8 cellular contexts compared by ENCODE assay signal in the genomic region with DNA sequence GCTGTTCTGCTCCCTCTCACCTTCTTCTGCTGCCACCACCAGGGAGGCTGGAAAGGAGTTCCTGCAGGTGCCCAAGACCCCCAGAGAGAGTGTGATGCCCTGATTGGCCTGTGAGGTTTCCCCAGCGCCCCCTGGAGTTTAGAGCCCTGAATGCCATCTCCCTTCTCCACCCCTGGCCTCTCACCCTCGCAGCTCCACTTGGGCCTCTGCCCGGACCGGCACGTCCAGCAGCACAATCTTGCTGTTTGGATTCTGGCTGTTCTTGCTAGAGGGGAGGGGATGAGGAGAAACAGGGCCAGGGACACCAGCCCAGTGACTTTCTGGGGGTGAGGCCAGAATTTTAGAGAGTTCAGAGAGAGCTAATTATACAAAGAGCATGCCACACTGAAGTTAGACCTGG. TPM values are rescaled to one million over a fixed set of nuclear protein-coding genes. Genes with fewer than 3 reads are reported as not detected.
DNase-seq lines count a peak whose midpoint lies in the region; ATAC-seq, FAIRE-seq and TF ChIP-seq lines count a peak whose summit lies in the region.

No MANE protein-coding gene starts in this region.

- POLR2A ChIA-PET in BJ (lab: Charles Lee): no interaction called here
- POLR2A ChIA-PET in HEK293 (lab: Yijun Ruan, JAX): interaction anchor here (0.7 to 1.1 kb wide), 2 partner anchors 109 to 190 kb away, joined by 3 to 8 read pairs; a partner anchor contains a TSS
- POLR2A ChIA-PET in HepG2 (lab: Yijun Ruan, JAX): interaction anchor here (0.8 to 2.8 kb wide), 5 partner anchors 9 to 128 kb away, joined by 3 to 12 read pairs (median 5); a partner anchor contains a TSS

- intact Hi-C loops in HepG2 (cut with micrococcal nuclease; ENCODE audit: unreplicated experiment): no loop called here

- TF ChIP-seq CTCF in BJ (IDR thresholded peaks at IDR 0.05; ENCODE audit: insufficient read depth, low read depth, low read length) (peak; percentile 50), HEK293 (tag by site-specific recombination; IDR thresholded peaks at IDR 0.05) (peak; percentile 15; the same call in 1 of the 2 replicates), HepG2 (CRISPR knock-in tag; IDR thresholded peaks at IDR 0.05) (peak; percentile 82)

- peak; percentile 63 for FAIRE-seq in HepG2 (lab: Jason Lieb, UNC)

- CTCF ChIA-PET in BJ (lab: Yijun Ruan, JAX) (interaction anchor here (0.8 to 3.5 kb wide), 9 partner anchors 10 to 218 kb away, joined by 3 to 19 read pairs (median 5); a partner anchor contains a TSS), HEK293 (lab: Yijun Ruan, JAX) (interaction anchor here (0.6 to 2.3 kb wide), 12 partner anchors 9 to 218 kb away, joined by 3 to 19 read pairs (median 4); a partner anchor contains a TSS), HepG2 (lab: Yijun Ruan, JAX; ENCODE audit: low intra/inter-chr PET ratio, low total read pairs) (interaction anchor here (1.3 kb wide), 1 partner anchor 10 kb away, joined by 3 read pairs; no protein-coding TSS in a partner anchor)

- no peaks in the 10 kb centered on the region for H3K4me1 ChIP-seq in HEK293 (ENCODE audit: control insufficient read depth, insufficient read depth, low read length)
- H3K4me1 ChIP-seq in HepG2 (ENCODE audit: insufficient read depth, low read length): peaks cover 51% of the 10 kb centered on the region
- no peaks in the 10 kb centered on the region for H3K4me1 ChIP-seq in effector memory CD4-positive, alpha-beta T cell (ENCODE audit: control insufficient read depth, insufficient read depth, low read length, poor library complexity, severe bottlenecking)

- no peaks in the 10 kb centered on the region for H3K79me2 ChIP-seq in HepG2 (ENCODE audit: insufficient read depth, low read length)

- H3K27me3 ChIP-seq in BJ (ENCODE audit: control insufficient read depth, insufficient read depth, low read length) (no peaks in the 10 kb centered on the region), HepG2 (ENCODE audit: control insufficient read depth in 1 of 2, insufficient read depth in 2 of 2, low read length in 2 of 2) (peaks cover 8 to 28% of the 10 kb centered on the region in 2 experiments)
- no peaks in the 10 kb centered on the region for H3K27me3 ChIP-seq in effector memory CD4-positive, alpha-beta T cell (replicated peaks; ENCODE audit: control insufficient read depth, insufficient read depth, low read length, poor library complexity, severe bottlenecking)

- no peaks in the 10 kb centered on the region; the same call in 1 of the 2 replicates for H4K20me1 ChIP-seq in HepG2 (ENCODE audit: insufficient read depth, low read length)

- no peak for TF ChIP-seq POLR2A in HepG2 (IDR thresholded peaks at IDR 0.05; ENCODE audit: insufficient read depth in 1 of 2, low read depth in 2 of 2, low read length in 2 of 2)

- 0% methylated on average over 5 of the region's 5 CpGs for WGBS in HepG2 (ENCODE audit: low lambda C conversion rate)

- peak overlapping the region; percentile 77 for H3K4me2 ChIP-seq in HepG2 (ENCODE audit: low read depth, low read length)

- DNase-seq in BJ (ENCODE audit: low read depth): no peak
- peak; percentile 31 for DNase-seq in astrocyte of the hippocampus (ENCODE audit: low read depth, low spot score)
- DNase-seq in HepG2 (ENCODE audit: low spot score): peak; percentile 57
- DNase-seq in NCI-H1105 treated with DMSO at 0.1 percent for 48 hours (lab: John Stamatoyannopoulos, UW): no peak
- no peak for DNase-seq in inferior parietal cortex (ENCODE audit: extremely low spot score)
- no peak for DNase-seq in effector memory CD4-positive, alpha-beta T cell
- no peak for DNase-seq in NCI-H774 (lab: John Stamatoyannopoulos, UW)

- H3K9me3 ChIP-seq in HEK293 (ENCODE audit: control insufficient read depth, insufficient read depth, low read depth, low read length): no peaks in the 10 kb centered on the region
- no peaks in the 10 kb centered on the region for H3K9me3 ChIP-seq in HepG2 (ENCODE audit: low read length)
- no peaks in the 10 kb centered on the region for H3K9me3 ChIP-seq in effector memory CD4-positive, alpha-beta T cell (ENCODE audit: control insufficient read depth, low read length)

- H3K36me3 ChIP-seq in BJ (ENCODE audit: control insufficient read depth, insufficient read depth, low read length): no peaks in the 10 kb centered on the region
- H3K36me3 ChIP-seq in HEK293 (ENCODE audit: control insufficient read depth in 2 of 2, insufficient read depth in 1 of 2, low read length in 2 of 2): no peaks in the 10 kb centered on the region
- H3K36me3 ChIP-seq in HepG2 (replicated peaks in 1 of 2; ENCODE audit: control insufficient read depth in 1 of 2, insufficient read depth in 2 of 2, low read length in 2 of 2): no peaks in the 10 kb centered on the region
- H3K36me3 ChIP-seq in effector memory CD4-positive, alpha-beta T cell (ENCODE audit: control insufficient read depth, insufficient read depth, low read length): no peaks in the 10 kb centered on the region

- H3K4me3 ChIP-seq in BJ (ENCODE audit: low read depth, low read length) (no peak overlapping the region), HEK293 (ENCODE audit: low read depth, low read length) (no peak overlapping the region), HepG2 (replicated peaks in 1 of 3; ENCODE audit: insufficient read depth in 1 of 3, low read depth in 2 of 3, low read length in 3 of 3) (peak overlapping the region in 1 of 3 experiments; percentile 55; a peak in 1 of 6 replicates)
- H3K4me3 ChIP-seq in effector memory CD4-positive, alpha-beta T cell (ENCODE audit: insufficient read depth, low read depth, low read length, poor library complexity, severe bottlenecking): no peak overlapping the region

- H3K9ac ChIP-seq in HepG2 (ENCODE audit: insufficient read depth, low read depth, low read length): no peak overlapping the region

- TF ChIP-seq RAD21 in HepG2 (CRISPR knock-in tag; IDR thresholded peaks at IDR 0.05): peak; percentile 19; the same call in 1 of the 2 replicates

- TF ChIP-seq EP300 in HepG2 (IDR thresholded peaks at IDR 0.05; ENCODE audit: low read depth in 2 of 2, low read length in 2 of 2) (no peak), HepG2 (CRISPR knock-in tag; IDR thresholded peaks at IDR 0.05; ENCODE audit: borderline replicate concordance) (no peak)

- no TSS peak for BruUV-seq in HepG2 (replicated peaks; lab: Mats Ljungman, UMichigan)

- H3K27ac ChIP-seq in HEK293 (ENCODE audit: extremely low read depth, low read depth, low read length): no peak overlapping the region
- H3K27ac ChIP-seq in HepG2 (ENCODE audit: extremely low read length, insufficient read depth, low read length): no peak overlapping the region
- no peak overlapping the region for H3K27ac ChIP-seq in effector memory CD4-positive, alpha-beta T cell (ENCODE audit: insufficient read depth, low read length, poor library complexity, severe bottlenecking)

- in situ Hi-C loops in HepG2 (cut with HindIII; ENCODE audit: extremely low pct_ligation_motif_present, low pct_unique_long_range_greater_than_20kb): no loop called here

- ATAC-seq in HepG2: peak; percentile 57

- no peak overlapping the region for H2AFZ ChIP-seq in HepG2 (ENCODE audit: low read length)

RNA-seq across cellular contexts. Expression of a gene that starts 12.5 kb away (rescaled TPM):
- polyA plus RNA-seq in BJ (2011; rRNA removed): 1.3 and 2.3 TPM in 2 replicates
- polyA minus RNA-seq in BJ (2011; rRNA and poly(A)+ RNA removed): 1.0 and 2.6 TPM in 2 replicates
- total RNA-seq in HepG2 (2016; rRNA removed; fragmentation: Illumina TruSeq; extraction: Trizol): 1.0 and 1.8 TPM in 2 replicates
- 0.44 and 1.2 TPM in 2 replicates for total RNA-seq in HepG2 (2016; cell fraction: cytosol; rRNA removed; fragmentation: Illumina TruSeq; extraction: Trizol; ENCODE audit: low read depth)
- total RNA-seq in HepG2 (2016; cell fraction: insoluble cytoplasmic fraction; rRNA removed; fragmentation: Illumina TruSeq; extraction: Trizol): 0.97 and 2.0 TPM in 2 replicates
- 1.4 and 2.0 TPM in 2 replicates for total RNA-seq in HepG2 (2016; cell fraction: membrane; rRNA removed; fragmentation: Illumina TruSeq; extraction: Trizol)
- 1.8 and 2.4 TPM in 2 replicates for total RNA-seq in HepG2 (2016; cell fraction: nucleus; rRNA removed; fragmentation: Illumina TruSeq; extraction: Trizol)
- polyA plus RNA-seq in HepG2 (2011; rRNA removed): 3.6 and 5.8 TPM in 2 replicates
- polyA plus RNA-seq in HepG2 (2011; cell fraction: cytosol; rRNA removed): 3.3 and 4.9 TPM in 2 replicates
- polyA plus RNA-seq in HepG2 (2011; cell fraction: nucleus; rRNA removed): 5.7 and 6.2 TPM in 2 replicates
- polyA plus RNA-seq in HepG2 (2012): 3.9 and 7.7 TPM in 2 replicates
- polyA plus RNA-seq in HepG2 (2016; cell fraction: cytosol; fragmentation: Illumina TruSeq; extraction: Trizol; ENCODE audit: low read depth): 0.99 and 1.1 TPM in 2 replicates
- 0.66 and 0.71 TPM in 2 replicates for polyA plus RNA-seq in HepG2 (2016; cell fraction: insoluble cytoplasmic fraction; fragmentation: Illumina TruSeq; extraction: Trizol; ENCODE audit: low read depth)
- 0.84 and 1.1 TPM in 2 replicates for polyA plus RNA-seq in HepG2 (2016; cell fraction: membrane; fragmentation: Illumina TruSeq; extraction: Trizol; ENCODE audit: low read depth)
- polyA plus RNA-seq in HepG2 (2016; cell fraction: nucleus; fragmentation: Illumina TruSeq; extraction: Trizol; ENCODE audit: insufficient read depth, low read depth): 3.3 and 3.5 TPM in 2 replicates
- 1.3 and 9.8 TPM in 2 replicates for polyA minus RNA-seq in HepG2 (2011; rRNA and poly(A)+ RNA removed; ENCODE audit: low replicate concordance)
- polyA minus RNA-seq in HepG2 (2011; cell fraction: cytosol; rRNA and poly(A)+ RNA removed): 3.0 and 3.8 TPM in 2 replicates
- 1.3 and 2.7 TPM in 2 replicates for polyA minus RNA-seq in HepG2 (2011; cell fraction: nucleus; rRNA and poly(A)+ RNA removed)

RNA-seq across cellular contexts. Expression of a gene that starts 13.3 kb away (rescaled TPM):
- polyA plus RNA-seq in BJ (2011; rRNA removed) (0.05 and 0.11 TPM in 2 replicates), HepG2 (2011; rRNA removed) (1.1 and 1.9 TPM in 2 replicates)
- 0.09 TPM in 1 of 2 replicates, not detected in the other for polyA minus RNA-seq in BJ (2011; rRNA and poly(A)+ RNA removed)
- 0.38 and 0.41 TPM in 2 replicates for total RNA-seq in HepG2 (2016; rRNA removed; fragmentation: Illumina TruSeq; extraction: Trizol)
- total RNA-seq in HepG2 (2016; cell fraction: cytosol; rRNA removed; fragmentation: Illumina TruSeq; extraction: Trizol; ENCODE audit: low read depth): 0.30 TPM in 1 of 2 replicates, not detected in the other
- total RNA-seq in HepG2 (2016; cell fraction: insoluble cytoplasmic fraction; rRNA removed; fragmentation: Illumina TruSeq; extraction: Trizol): 0.22 and 0.37 TPM in 2 replicates
- total RNA-seq in HepG2 (2016; cell fraction: membrane; rRNA removed; fragmentation: Illumina TruSeq; extraction: Trizol): 0.19 and 0.83 TPM in 2 replicates
- 0.37 and 0.44 TPM in 2 replicates for total RNA-seq in HepG2 (2016; cell fraction: nucleus; rRNA removed; fragmentation: Illumina TruSeq; extraction: Trizol)
- polyA plus RNA-seq in HepG2 (2011; cell fraction: cytosol; rRNA removed): 0.42 and 0.63 TPM in 2 replicates
- polyA plus RNA-seq in HepG2 (2011; cell fraction: nucleus; rRNA removed): 11.3 and 12.6 TPM in 2 replicates
- 2.4 and 4.7 TPM in 2 replicates for polyA plus RNA-seq in HepG2 (2012)
- polyA plus RNA-seq in HepG2 (2016; cell fraction: cytosol; fragmentation: Illumina TruSeq; extraction: Trizol; ENCODE audit: low read depth): 0.27 TPM in 1 of 2 replicates, not detected in the other
- polyA plus RNA-seq in HepG2 (2016; cell fraction: insoluble cytoplasmic fraction; fragmentation: Illumina TruSeq; extraction: Trizol; ENCODE audit: low read depth): 0.25 TPM in 1 of 2 replicates, not detected in the other
- 0.40 TPM in 1 of 2 replicates, not detected in the other for polyA plus RNA-seq in HepG2 (2016; cell fraction: membrane; fragmentation: Illumina TruSeq; extraction: Trizol; ENCODE audit: low read depth)
- 0.60 and 1.3 TPM in 2 replicates for polyA plus RNA-seq in HepG2 (2016; cell fraction: nucleus; fragmentation: Illumina TruSeq; extraction: Trizol; ENCODE audit: insufficient read depth, low read depth)
- 0.74 and 1.3 TPM in 2 replicates for polyA minus RNA-seq in HepG2 (2011; rRNA and poly(A)+ RNA removed; ENCODE audit: low replicate concordance)
- 0.26 and 0.69 TPM in 2 replicates for polyA minus RNA-seq in HepG2 (2011; cell fraction: cytosol; rRNA and poly(A)+ RNA removed)
- 1.9 and 2.4 TPM in 2 replicates for polyA minus RNA-seq in HepG2 (2011; cell fraction: nucleus; rRNA and poly(A)+ RNA removed)

RNA-seq across cellular contexts. Expression of a gene that starts 31.0 kb away (rescaled TPM):
- polyA plus RNA-seq in BJ (2011; rRNA removed) (213 and 581 TPM in 2 replicates), HepG2 (2011; rRNA removed) (143 and 195 TPM in 2 replicates)
- polyA minus RNA-seq in BJ (2011; rRNA and poly(A)+ RNA removed): 76.5 and 77.8 TPM in 2 replicates
- total RNA-seq in HepG2 (2016; rRNA removed; fragmentation: Illumina TruSeq; extraction: Trizol): 41.2 and 86.6 TPM in 2 replicates
- 14.7 and 16.4 TPM in 2 replicates for total RNA-seq in HepG2 (2016; cell fraction: cytosol; rRNA removed; fragmentation: Illumina TruSeq; extraction: Trizol; ENCODE audit: low read depth)
- total RNA-seq in HepG2 (2016; cell fraction: insoluble cytoplasmic fraction; rRNA removed; fragmentation: Illumina TruSeq; extraction: Trizol): 36.4 and 95.6 TPM in 2 replicates
- 24.9 and 32.7 TPM in 2 replicates for total RNA-seq in HepG2 (2016; cell fraction: membrane; rRNA removed; fragmentation: Illumina TruSeq; extraction: Trizol)
- total RNA-seq in HepG2 (2016; cell fraction: nucleus; rRNA removed; fragmentation: Illumina TruSeq; extraction: Trizol): 81.7 and 101 TPM in 2 replicates
- polyA plus RNA-seq in HepG2 (2011; cell fraction: cytosol; rRNA removed): 82.9 and 130 TPM in 2 replicates
- 653 and 705 TPM in 2 replicates for polyA plus RNA-seq in HepG2 (2011; cell fraction: nucleus; rRNA removed)
- 166 and 219 TPM in 2 replicates for polyA plus RNA-seq in HepG2 (2012)
- 23.3 and 23.7 TPM in 2 replicates for polyA plus RNA-seq in HepG2 (2016; cell fraction: cytosol; fragmentation: Illumina TruSeq; extraction: Trizol; ENCODE audit: low read depth)
- 50.3 and 62.4 TPM in 2 replicates for polyA plus RNA-seq in HepG2 (2016; cell fraction: insoluble cytoplasmic fraction; fragmentation: Illumina TruSeq; extraction: Trizol; ENCODE audit: low read depth)
- 32.0 and 32.7 TPM in 2 replicates for polyA plus RNA-seq in HepG2 (2016; cell fraction: membrane; fragmentation: Illumina TruSeq; extraction: Trizol; ENCODE audit: low read depth)
- polyA plus RNA-seq in HepG2 (2016; cell fraction: nucleus; fragmentation: Illumina TruSeq; extraction: Trizol; ENCODE audit: insufficient read depth, low read depth): 211 and 219 TPM in 2 replicates
- polyA minus RNA-seq in HepG2 (2011; rRNA and poly(A)+ RNA removed; ENCODE audit: low replicate concordance): 65.4 and 170 TPM in 2 replicates
- 146 and 172 TPM in 2 replicates for polyA minus RNA-seq in HepG2 (2011; cell fraction: cytosol; rRNA and poly(A)+ RNA removed)
- 48.2 and 74.1 TPM in 2 replicates for polyA minus RNA-seq in HepG2 (2011; cell fraction: nucleus; rRNA and poly(A)+ RNA removed)

RNA-seq across cellular contexts. Expression of a gene that starts 51.5 kb away (rescaled TPM):
- polyA plus RNA-seq in BJ (2011; rRNA removed) (51.9 and 84.5 TPM in 2 replicates), HepG2 (2011; rRNA removed) (144 and 164 TPM in 2 replicates)
- 30.3 and 35.1 TPM in 2 replicates for polyA minus RNA-seq in BJ (2011; rRNA and poly(A)+ RNA removed)
- total RNA-seq in HepG2 (2016; rRNA removed; fragmentation: Illumina TruSeq; extraction: Trizol): 119 and 151 TPM in 2 replicates
- total RNA-seq in HepG2 (2016; cell fraction: cytosol; rRNA removed; fragmentation: Illumina TruSeq; extraction: Trizol; ENCODE audit: low read depth): 410 and 476 TPM in 2 replicates
- total RNA-seq in HepG2 (2016; cell fraction: insoluble cytoplasmic fraction; rRNA removed; fragmentation: Illumina TruSeq; extraction: Trizol): 99.0 and 156 TPM in 2 replicates
- total RNA-seq in HepG2 (2016; cell fraction: membrane; rRNA removed; fragmentation: Illumina TruSeq; extraction: Trizol): 478 and 550 TPM in 2 replicates
- total RNA-seq in HepG2 (2016; cell fraction: nucleus; rRNA removed; fragmentation: Illumina TruSeq; extraction: Trizol): 88.4 and 102 TPM in 2 replicates
- polyA plus RNA-seq in HepG2 (2011; cell fraction: cytosol; rRNA removed): 120 and 173 TPM in 2 replicates
- polyA plus RNA-seq in HepG2 (2011; cell fraction: nucleus; rRNA removed): 432 and 489 TPM in 2 replicates
- polyA plus RNA-seq in HepG2 (2012): 90.6 and 129 TPM in 2 replicates
- polyA plus RNA-seq in HepG2 (2016; cell fraction: cytosol; fragmentation: Illumina TruSeq; extraction: Trizol; ENCODE audit: low read depth): 809 and 889 TPM in 2 replicates
- polyA plus RNA-seq in HepG2 (2016; cell fraction: insoluble cytoplasmic fraction; fragmentation: Illumina TruSeq; extraction: Trizol; ENCODE audit: low read depth): 161 and 204 TPM in 2 replicates
- 764 and 806 TPM in 2 replicates for polyA plus RNA-seq in HepG2 (2016; cell fraction: membrane; fragmentation: Illumina TruSeq; extraction: Trizol; ENCODE audit: low read depth)
- polyA plus RNA-seq in HepG2 (2016; cell fraction: nucleus; fragmentation: Illumina TruSeq; extraction: Trizol; ENCODE audit: insufficient read depth, low read depth): 299 and 303 TPM in 2 replicates
- 136 and 157 TPM in 2 replicates for polyA minus RNA-seq in HepG2 (2011; rRNA and poly(A)+ RNA removed; ENCODE audit: low replicate concordance)
- 35.4 and 57.5 TPM in 2 replicates for polyA minus RNA-seq in HepG2 (2011; cell fraction: cytosol; rRNA and poly(A)+ RNA removed)
- 45.3 and 47.1 TPM in 2 replicates for polyA minus RNA-seq in HepG2 (2011; cell fraction: nucleus; rRNA and poly(A)+ RNA removed)

Comparison
In these comparisons a context has a peak if more than half of its experiments do, and no peak if none do; other contexts are left out.
1. DNase-seq: peak in astrocyte of the hippocampus (single experiment) and HepG2 (single experiment); none in BJ (single experiment), NCI-H1105 treated with DMSO at 0.1 percent for 48 hours (single experiment), inferior parietal cortex (single experiment), effector memory CD4-positive, alpha-beta T cell (0 of 3) and NCI-H774 (single experiment).
2. CTCF ChIP-seq: peak in every context shown above with its lines; median percentile 82 in HepG2; 50 in BJ; 15 in HEK293.